Comparison of ENCODE assay signal across 1 cellular context in the genomic region with DNA sequence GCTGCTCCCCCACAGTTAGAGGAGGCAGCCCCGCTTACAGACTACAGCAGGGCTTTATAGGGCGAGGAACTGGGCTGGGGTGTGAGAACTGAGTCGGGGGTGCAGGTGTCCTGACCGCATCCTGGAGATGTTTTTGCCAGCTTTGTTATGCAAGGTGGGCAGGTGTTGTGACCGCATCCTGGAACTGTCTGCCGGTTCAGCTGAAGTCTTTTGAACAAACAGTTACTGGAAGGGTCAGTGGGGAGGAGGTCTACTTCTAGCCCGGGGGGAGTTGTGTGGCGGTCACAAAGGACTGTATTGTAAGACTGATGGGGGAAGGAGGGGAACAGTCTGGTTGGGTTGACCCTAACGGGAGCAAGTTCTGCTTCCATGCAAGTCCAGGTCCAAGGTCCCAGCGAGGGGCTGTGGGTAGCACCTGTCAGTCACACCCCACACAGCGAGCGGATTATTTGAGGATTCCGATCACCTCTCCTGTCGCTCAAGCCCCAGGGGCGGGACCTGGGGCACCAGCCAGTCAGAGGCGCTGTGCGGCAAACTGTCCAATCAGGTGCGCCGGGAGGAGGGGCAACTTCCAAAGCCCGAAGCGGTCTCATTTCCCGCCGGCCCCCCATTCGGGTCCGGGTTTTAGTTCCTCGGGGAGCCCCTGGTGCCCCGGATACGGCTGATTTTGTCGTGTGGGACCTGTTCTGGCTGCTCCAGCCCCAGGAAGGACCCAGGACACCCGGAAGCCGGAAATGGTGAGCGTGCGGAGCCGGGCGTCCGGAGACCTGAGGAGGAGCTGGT.
TF ChIP-seq lines count a peak whose summit lies in the region.

TSS of gene ZNF101 (plus strand) at position 610 of the 783 bp plus-strand sequence. CDS start at position 735, 125 bp downstream.

TF ChIP-seq in HepG2, 621 proteins besides CTCF, POLR2A, EP300 and RAD21 (continued from another document and continues in another):
- TF ChIP-seq, protein P1, sequence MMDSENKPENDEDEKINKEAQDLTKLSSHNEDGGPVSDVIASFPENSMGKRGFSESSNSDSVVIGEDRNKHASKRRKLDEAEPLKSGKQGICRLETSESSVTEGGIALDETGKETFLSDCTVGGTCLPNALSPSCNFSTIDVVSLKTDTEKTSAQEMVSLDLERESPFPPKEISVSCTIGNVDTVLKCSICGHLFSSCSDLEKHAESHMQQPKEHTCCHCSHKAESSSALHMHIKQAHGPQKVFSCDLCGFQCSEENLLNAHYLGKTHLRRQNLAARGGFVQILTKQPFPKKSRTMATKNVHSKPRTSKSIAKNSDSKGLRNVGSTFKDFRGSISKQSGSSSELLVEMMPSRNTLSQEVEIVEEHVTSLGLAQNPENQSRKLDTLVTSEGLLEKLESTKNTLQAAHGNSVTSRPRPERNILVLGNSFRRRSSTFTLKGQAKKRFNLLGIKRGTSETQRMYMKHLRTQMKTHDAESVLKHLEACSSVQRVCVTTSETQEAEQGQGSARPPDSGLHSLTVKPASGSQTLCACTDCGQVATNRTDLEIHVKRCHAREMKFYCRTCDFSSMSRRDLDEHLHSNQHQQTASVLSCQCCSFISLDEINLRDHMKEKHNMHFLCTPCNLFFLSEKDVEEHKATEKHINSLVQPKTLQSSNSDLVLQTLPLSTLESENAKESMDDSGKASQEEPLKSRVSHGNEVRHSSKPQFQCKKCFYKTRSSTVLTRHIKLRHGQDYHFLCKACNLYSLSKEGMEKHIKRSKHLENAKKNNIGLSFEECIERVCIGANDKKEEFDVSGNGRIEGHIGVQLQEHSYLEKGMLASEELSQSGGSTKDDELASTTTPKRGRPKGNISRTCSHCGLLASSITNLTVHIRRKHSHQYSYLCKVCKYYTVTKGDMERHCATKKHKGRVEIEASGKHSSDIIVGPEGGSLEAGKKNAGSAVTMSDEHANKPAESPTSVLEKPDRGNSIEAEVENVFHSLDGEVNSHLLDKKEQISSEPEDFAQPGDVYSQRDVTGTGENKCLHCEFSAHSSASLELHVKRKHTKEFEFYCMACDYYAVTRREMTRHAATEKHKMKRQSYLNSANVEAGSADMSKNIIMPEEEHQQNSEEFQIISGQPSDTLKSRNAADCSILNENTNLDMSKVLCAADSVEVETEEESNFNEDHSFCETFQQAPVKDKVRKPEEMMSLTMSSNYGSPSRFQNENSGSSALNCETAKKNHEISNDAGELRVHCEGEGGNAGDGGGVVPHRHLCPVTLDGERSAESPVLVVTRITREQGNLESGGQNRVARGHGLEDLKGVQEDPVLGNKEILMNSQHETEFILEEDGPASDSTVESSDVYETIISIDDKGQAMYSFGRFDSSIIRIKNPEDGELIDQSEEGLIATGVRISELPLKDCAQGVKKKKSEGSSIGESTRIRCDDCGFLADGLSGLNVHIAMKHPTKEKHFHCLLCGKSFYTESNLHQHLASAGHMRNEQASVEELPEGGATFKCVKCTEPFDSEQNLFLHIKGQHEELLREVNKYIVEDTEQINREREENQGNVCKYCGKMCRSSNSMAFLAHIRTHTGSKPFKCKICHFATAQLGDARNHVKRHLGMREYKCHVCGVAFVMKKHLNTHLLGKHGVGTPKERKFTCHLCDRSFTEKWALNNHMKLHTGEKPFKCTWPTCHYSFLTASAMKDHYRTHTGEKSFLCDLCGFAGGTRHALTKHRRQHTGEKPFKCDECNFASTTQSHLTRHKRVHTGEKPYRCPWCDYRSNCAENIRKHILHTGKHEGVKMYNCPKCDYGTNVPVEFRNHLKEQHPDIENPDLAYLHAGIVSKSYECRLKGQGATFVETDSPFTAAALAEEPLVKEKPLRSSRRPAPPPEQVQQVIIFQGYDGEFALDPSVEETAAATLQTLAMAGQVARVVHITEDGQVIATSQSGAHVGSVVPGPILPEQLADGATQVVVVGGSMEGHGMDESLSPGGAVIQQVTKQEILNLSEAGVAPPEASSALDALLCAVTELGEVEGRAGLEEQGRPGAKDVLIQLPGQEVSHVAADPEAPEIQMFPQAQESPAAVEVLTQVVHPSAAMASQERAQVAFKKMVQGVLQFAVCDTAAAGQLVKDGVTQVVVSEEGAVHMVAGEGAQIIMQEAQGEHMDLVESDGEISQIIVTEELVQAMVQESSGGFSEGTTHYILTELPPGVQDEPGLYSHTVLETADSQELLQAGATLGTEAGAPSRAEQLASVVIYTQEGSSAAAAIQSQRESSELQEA (CRISPR knock-in tag; IDR thresholded peaks at IDR 0.05; ENCODE audit: not compliant biosample characterization) = peak; percentile 0
- TF ChIP-seq ZNF570 (CRISPR knock-in tag; IDR thresholded peaks at IDR 0.05; ENCODE audit: borderline replicate concordance) = no peak
- no peak for TF ChIP-seq PRPF4 (IDR thresholded peaks at IDR 0.05; ENCODE audit: low read depth, low read length, poor library complexity, severe bottlenecking)
- TF ChIP-seq MEIS1 (CRISPR knock-in tag; IDR thresholded peaks at IDR 0.05; ENCODE audit: borderline replicate concordance) = peak; percentile 96; the same call in 1 of the 2 replicates
- TF ChIP-seq, protein P2, sequence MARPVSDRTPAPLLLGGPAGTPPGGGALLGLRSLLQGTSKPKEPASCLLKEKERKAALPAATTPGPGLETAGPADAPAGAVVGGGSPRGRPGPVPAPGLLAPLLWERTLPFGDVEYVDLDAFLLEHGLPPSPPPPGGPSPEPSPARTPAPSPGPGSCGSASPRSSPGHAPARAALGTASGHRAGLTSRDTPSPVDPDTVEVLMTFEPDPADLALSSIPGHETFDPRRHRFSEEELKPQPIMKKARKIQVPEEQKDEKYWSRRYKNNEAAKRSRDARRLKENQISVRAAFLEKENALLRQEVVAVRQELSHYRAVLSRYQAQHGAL (CRISPR knock-in tag; IDR thresholded peaks at IDR 0.05; ENCODE audit: not compliant biosample characterization) = no peak
- no peak for TF ChIP-seq ZNF3 (CRISPR knock-in tag; IDR thresholded peaks at IDR 0.05)
- peak; percentile 85 for TF ChIP-seq SAP130 (CRISPR knock-in tag; IDR thresholded peaks at IDR 0.05; ENCODE audit: low read depth)
- no peak for TF ChIP-seq MLXIP (CRISPR knock-in tag; IDR thresholded peaks at IDR 0.05; ENCODE audit: borderline replicate concordance)
- TF ChIP-seq ZNF251 (CRISPR knock-in tag; IDR thresholded peaks at IDR 0.05) = no peak
- no peak for TF ChIP-seq ZNF782 (CRISPR knock-in tag; IDR thresholded peaks at IDR 0.05; ENCODE audit: borderline replicate concordance)
- TF ChIP-seq ZNF512B (CRISPR knock-in tag; IDR thresholded peaks at IDR 0.05; ENCODE audit: borderline replicate concordance) = no peak
- TF ChIP-seq ZFP62 (CRISPR knock-in tag; IDR thresholded peaks at IDR 0.05) = no peak
- TF ChIP-seq, protein P3, sequence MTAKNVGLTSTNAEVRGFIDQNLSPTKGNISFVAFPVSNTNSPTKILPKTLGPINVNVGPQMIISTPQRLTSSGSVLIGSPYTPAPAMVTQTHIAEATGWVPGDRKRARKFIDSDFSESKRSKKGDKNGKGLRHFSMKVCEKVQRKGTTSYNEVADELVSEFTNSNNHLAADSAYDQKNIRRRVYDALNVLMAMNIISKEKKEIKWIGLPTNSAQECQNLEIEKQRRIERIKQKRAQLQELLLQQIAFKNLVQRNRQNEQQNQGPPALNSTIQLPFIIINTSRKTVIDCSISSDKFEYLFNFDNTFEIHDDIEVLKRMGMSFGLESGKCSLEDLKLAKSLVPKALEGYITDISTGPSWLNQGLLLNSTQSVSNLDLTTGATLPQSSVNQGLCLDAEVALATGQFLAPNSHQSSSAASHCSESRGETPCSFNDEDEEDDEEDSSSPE (CRISPR knock-in tag; IDR thresholded peaks at IDR 0.05) = peak; percentile 95
- no peak for TF ChIP-seq EZH2 (conservative IDR thresholded peaks at IDR 0.05; ENCODE audit: low read depth, low read length)
- TF ChIP-seq ZFP90 (CRISPR knock-in tag; IDR thresholded peaks at IDR 0.05; ENCODE audit: borderline replicate concordance) = peak; percentile 76
- TF ChIP-seq TSC22D2 (CRISPR knock-in tag; IDR thresholded peaks at IDR 0.05; ENCODE audit: borderline replicate concordance) = no peak
- peak; percentile 41 for TF ChIP-seq TEAD3 (CRISPR knock-in tag; optimal IDR thresholded peaks at IDR 0.05; ENCODE audit: borderline replicate concordance)
- no peak; the same call in 1 of the 2 replicates for TF ChIP-seq YEATS4 (CRISPR knock-in tag; IDR thresholded peaks at IDR 0.05; ENCODE audit: borderline replicate concordance)
- TF ChIP-seq ZNF550 (CRISPR knock-in tag; IDR thresholded peaks at IDR 0.05; ENCODE audit: borderline replicate concordance) = no peak
- no peak for TF ChIP-seq ZSCAN22 (CRISPR knock-in tag; IDR thresholded peaks at IDR 0.05)
- no peak for TF ChIP-seq NPAS2 (CRISPR knock-in tag; IDR thresholded peaks at IDR 0.05; ENCODE audit: borderline replicate concordance)
- TF ChIP-seq ZSCAN25 (CRISPR knock-in tag; IDR thresholded peaks at IDR 0.05) = no peak
- no peak for TF ChIP-seq ZNF513 (CRISPR knock-in tag; conservative IDR thresholded peaks at IDR 0.05)
- TF ChIP-seq ZNF207 (IDR thresholded peaks at IDR 0.05; ENCODE audit: borderline replicate concordance) = no peak
- TF ChIP-seq ZNF691 (CRISPR knock-in tag; IDR thresholded peaks at IDR 0.05; ENCODE audit: borderline replicate concordance, low read depth) = no peak; the same call in 1 of the 2 replicates
- no peak for TF ChIP-seq KLF6 (CRISPR knock-in tag; IDR thresholded peaks at IDR 0.05)
- peak; percentile 73 for TF ChIP-seq POLR2AphosphoS5 (IDR thresholded peaks at IDR 0.05; ENCODE audit: low read depth, low read length)
- TF ChIP-seq POLR2AphosphoS2 (IDR thresholded peaks at IDR 0.05; ENCODE audit: low read depth, low read length) = no peak
- TF ChIP-seq CBX2 (IDR thresholded peaks at IDR 0.05; ENCODE audit: low read depth, low read length) = no peak
- TF ChIP-seq CBX2 (CRISPR knock-in tag; IDR thresholded peaks at IDR 0.05; ENCODE audit: low read depth) = no peak
- TF ChIP-seq NR2F2 (IDR thresholded peaks at IDR 0.05; ENCODE audit: borderline replicate concordance, low read depth) = peak; percentile 68; the same call in 1 of the 2 replicates
- TF ChIP-seq FOXP1 (IDR thresholded peaks at IDR 0.05) = no peak
- TF ChIP-seq FOXP1 (CRISPR knock-in tag; IDR thresholded peaks at IDR 0.05) = peak; percentile 50; the same call in 1 of the 2 replicates
- TF ChIP-seq ZNF563 (CRISPR knock-in tag; IDR thresholded peaks at IDR 0.05) = 0 out of 2 replicates have a peak, but pooled peaks have one; percentile 22
